ENCODE assay signal across 13 cellular contexts in genomic region chr3:30648670-30649357, GRCh38. TPM values are rescaled to one million over a fixed set of nuclear protein-coding genes. Genes with fewer than 3 reads are reported as not detected.
DNase-seq lines count a peak whose midpoint lies in the region; ATAC-seq lines count a peak whose summit lies in the region.
"Had no signal": no experiment of that assay in that cellular context is flagged by ENCODE, and none has a peak within 500 bp of the region (broad histone marks: within the 10 kb centered on the region; RNA-seq: fewer than 3 reads in every experiment).

No MANE protein-coding gene starts in this region.

- peak overlapping the region; percentile 94 for H3K27ac Mint-ChIP-seq in activated naive CD8-positive, alpha-beta T cell treated with anti-CD3 and anti-CD28 coated beads for 36 hours

- H3K9ac ChIP-seq in mucosa of rectum (ENCODE audit: low read depth in 1 of 2, low read length in 2 of 2) = no peak overlapping the region

- peaks cover 90% of the 10 kb centered on the region for H3K36me3 Mint-ChIP-seq in activated naive CD8-positive, alpha-beta T cell treated with anti-CD3 and anti-CD28 coated beads for 36 hours

- DNase-seq in right cardiac atrium (peak in 1 of 3 donors; percentile 39), Right ventricle myocardium superior (no peak), RPMI8226 (no peak), dermis blood vessel endothelial cell (no peak)
- DNase-seq in activated naive CD8-positive, alpha-beta T cell treated with anti-CD3 and anti-CD28 coated beads for 36 hours = no peak
- DNase-seq: central memory CD4-positive, alpha-beta T cell; COR-L47; foreskin keratinocyte; stimulated activated CD4-positive, alpha-beta T cell treated with anti-CD3 and anti-CD28 coated beads, Interleukin-12 subunit alpha, Interleukin-12 subunit beta, amount 100 ng/mL, for 4 hours; stimulated activated naive CD4-positive, alpha-beta T cell treated with Interleukin-2 at 50 U/mL for 16 hours had no signal

- no peak overlapping the region for H3K4me3 ChIP-seq in right cardiac atrium (ENCODE audit: low read length)
- no peak overlapping the region for H3K4me3 ChIP-seq in mucosa of rectum (ENCODE audit: low read length in 2 of 2)

- peaks cover 96% of the 10 kb centered on the region for H3K4me1 Mint-ChIP-seq in activated naive CD8-positive, alpha-beta T cell treated with anti-CD3 and anti-CD28 coated beads for 36 hours

- peak overlapping the region; percentile 43 for H3K27ac ChIP-seq in right cardiac atrium (ENCODE audit: low read length)
- peak overlapping the region; percentile 19 to 34 for H3K27ac ChIP-seq in mucosa of rectum (ENCODE audit: low read depth in 2 of 2, low read length in 2 of 2)
- H3K27ac ChIP-seq: foreskin keratinocyte had no signal

- no peaks in the 10 kb centered on the region for H3K27me3 ChIP-seq in right cardiac atrium (ENCODE audit: control insufficient read depth, insufficient read depth)
- no peaks in the 10 kb centered on the region for H3K27me3 ChIP-seq in mucosa of rectum (ENCODE audit: control insufficient read depth in 2 of 2, insufficient read depth in 2 of 2, low read length in 2 of 2)
- H3K27me3 ChIP-seq: foreskin keratinocyte had no signal

- no peaks in the 10 kb centered on the region for H3K27me3 Mint-ChIP-seq in activated naive CD8-positive, alpha-beta T cell treated with anti-CD3 and anti-CD28 coated beads for 36 hours

- H3K4me1 ChIP-seq in right cardiac atrium (ENCODE audit: control insufficient read depth, insufficient read depth, low read length) (peaks cover 17% of the 10 kb centered on the region), mucosa of rectum (ENCODE audit: control insufficient read depth in 2 of 2, insufficient read depth in 2 of 2, low read length in 2 of 2) (peaks cover 14 to 18% of the 10 kb centered on the region in 2 donors)
- H3K4me1 ChIP-seq: foreskin keratinocyte had no signal

- peaks cover 34 to 51% of the 10 kb centered on the region in 2 donors for H3K36me3 ChIP-seq in mucosa of rectum (ENCODE audit: control insufficient read depth in 2 of 2, insufficient read depth in 2 of 2, low read length in 2 of 2)

- ATAC-seq in right cardiac atrium = peak in 1 of 2 donors; percentile 43
- ATAC-seq in Right ventricle myocardium superior (ENCODE audit: poor library complexity) = no peak
- no peak for ATAC-seq in HG02852 (IDR thresholded peaks at IDR 0.05; ENCODE audit: unreplicated experiment)
- ATAC-seq in GM21360 (IDR thresholded peaks at IDR 0.05; ENCODE audit: unreplicated experiment) = no peak
- ATAC-seq: foreskin keratinocyte had no signal

- H3K4me3 Mint-ChIP-seq in activated naive CD8-positive, alpha-beta T cell treated with anti-CD3 and anti-CD28 coated beads for 36 hours = peak overlapping the region; percentile 23

- intact Hi-C loops in right cardiac atrium (cut with DNase I) = no loop called here
- intact Hi-C loops in Right ventricle myocardium superior (cut with DNase I) = no loop called here

- WGBS in right cardiac atrium = 91% methylated on average over 5 of the region's 5 CpGs

- H3K9me3 ChIP-seq in right cardiac atrium (ENCODE audit: control insufficient read depth, low read length) (no peaks in the 10 kb centered on the region), mucosa of rectum (ENCODE audit: control insufficient read depth in 2 of 2, low read length in 2 of 2) (no peaks in the 10 kb centered on the region)

- no peaks in the 10 kb centered on the region for H3K9me3 Mint-ChIP-seq in activated naive CD8-positive, alpha-beta T cell treated with anti-CD3 and anti-CD28 coated beads for 36 hours

RNA-seq across cellular contexts. Expression of gene TGFBR2, which starts 42.4 kb away (rescaled TPM):
- total RNA-seq in right cardiac atrium (100 to 1,000 TPM; 196 to 255 (median 212) TPM), Right ventricle myocardium superior (168 TPM), dermis blood vessel endothelial cell (632 and 715 TPM in 2 replicates)
- polyA plus RNA-seq in right cardiac atrium = 77.7 TPM
- 10 to 100 TPM; 64.1 to 65.1 TPM for total RNA-seq in activated naive CD8-positive, alpha-beta T cell treated with anti-CD3 and anti-CD28 coated beads for 36 hours
